Comparison of ENCODE assay signal across 8 cellular contexts in genomic region chr1:229559336-229559801, GRCh38. TPM values are rescaled to one million over a fixed set of nuclear protein-coding genes. Genes with fewer than 3 reads are reported as not detected.
DNase-seq lines count a peak whose midpoint lies in the region; TF ChIP-seq lines count a peak whose summit lies in the region.
"Not testable (repeated sequence)": the region's sequence is repeated elsewhere in the genome, so short reads cannot be mapped to it uniquely, and the experiment has no call there.

No MANE protein-coding gene starts in this region.

- H3K79me2 ChIP-seq in Loucy (ENCODE audit: insufficient read depth, low read length): peaks cover 12% of the 10 kb centered on the region; the same call in 1 of the 2 replicates

- not testable (repeated sequence) for H3K9me2 ChIP-seq in Loucy (replicated peaks; ENCODE audit: low read depth, low read length)

- not testable (repeated sequence) for H3F3A ChIP-seq in Loucy (ENCODE audit: low read depth)

- H3K36me3 ChIP-seq in Loucy (ENCODE audit: insufficient read depth, low read length); adipocyte (ENCODE audit: control insufficient read depth, insufficient read depth, low read length, severe bottlenecking); neutrophil; testis (ENCODE audit: low read depth, missing control alignments): not testable (repeated sequence)

- H3K27me3 Mint-ChIP-seq in Calu3 (ENCODE audit: unreplicated experiment): not testable (repeated sequence)

- H3K36me3 Mint-ChIP-seq in Calu3 (ENCODE audit: insufficient read depth, unreplicated experiment): peaks cover 24% of the 10 kb centered on the region

- H3K27me3 ChIP-seq in Loucy (ENCODE audit: insufficient read depth, low read length, poor library complexity, severe bottlenecking); adipocyte (replicated peaks; ENCODE audit: control insufficient read depth, insufficient read depth, low read length); neutrophil; testis: not testable (repeated sequence)

- H3K9me3 ChIP-seq in Loucy (ENCODE audit: insufficient read depth, low read depth, low read length); adipocyte (ENCODE audit: control insufficient read depth, low read length); neutrophil; testis: not testable (repeated sequence)

- peak; percentile 30 for DNase-seq in Calu3
- not testable (repeated sequence) for DNase-seq in adipocyte (ENCODE audit: low read depth); epithelial cell of prostate (ENCODE audit: low read depth, low spot score); testis
- peak; percentile 11 for DNase-seq in kidney tubule cell (ENCODE audit: low spot score)

- peaks cover 23% of the 10 kb centered on the region for H3K4me1 Mint-ChIP-seq in Calu3 (ENCODE audit: low read depth, unreplicated experiment)

- TF ChIP-seq CTCF in Calu3 (IDR thresholded peaks at IDR 0.05; ENCODE audit: unreplicated experiment); Loucy (conservative IDR thresholded peaks at IDR 0.05; ENCODE audit: low read length); VCaP (conservative IDR thresholded peaks at IDR 0.05); neutrophil (IDR thresholded peaks at IDR 0.05); testis (IDR thresholded peaks at IDR 0.05): not testable (repeated sequence)

- H3K27ac ChIP-seq in VCaP (peak overlapping the region; percentile 87), epithelial cell of prostate (peak overlapping the region; percentile 55), neutrophil (peak overlapping the region; percentile 83), testis (peak overlapping the region; percentile 73 to 91)

- H4K20me1 ChIP-seq in Loucy (ENCODE audit: insufficient read depth, low read length, poor library complexity, severe bottlenecking): not testable (repeated sequence)

- peak overlapping the region; percentile 79 for H2AFZ ChIP-seq in Loucy (ENCODE audit: low read length)

- BruUV-seq in Calu3 (replicated peaks; lab: Mats Ljungman, UMichigan): TSS peak; percentile 86

- H3K4me2 ChIP-seq in Loucy (ENCODE audit: low read depth, low read length, poor library complexity, severe bottlenecking): peak overlapping the region; percentile 68

- TF ChIP-seq POLR2A in testis (IDR thresholded peaks at IDR 0.05): not testable (repeated sequence)

- peak overlapping the region; percentile 92 for H3K4me3 Mint-ChIP-seq in Calu3 (ENCODE audit: low read depth, unreplicated experiment)

- CTCF ChIA-PET in Calu3 (lab: Charles Lee): interaction anchor here (0.6 to 1.5 kb wide), 11 partner anchors 10 to 646 kb away, joined by 3 to 10 read pairs (median 6); partner anchors contain the start of genes TAF5L and URB2

- H3K4me3 ChIP-seq in Loucy (ENCODE audit: low read length, poor library complexity, severe bottlenecking) (peak overlapping the region; percentile 73), adipocyte (ENCODE audit: low read length) (peak overlapping the region; percentile 94), neutrophil (ENCODE audit: low read depth in 1 of 2, low read length in 1 of 2) (peak overlapping the region; percentile 81 to 89), testis (peak overlapping the region; percentile 79 to 90)

- peaks cover 19% of the 10 kb centered on the region for H3K4me1 ChIP-seq in Loucy (ENCODE audit: insufficient read depth, low read length, poor library complexity, severe bottlenecking)
- H3K4me1 ChIP-seq in adipocyte (ENCODE audit: control insufficient read depth, insufficient read depth, low read length): peaks cover 29% of the 10 kb centered on the region
- H3K4me1 ChIP-seq in neutrophil (ENCODE audit: control insufficient read depth in 1 of 2, insufficient read depth in 1 of 2, low read depth in 1 of 2, low read length in 1 of 2): peaks cover 23 to 25% of the 10 kb centered on the region in 2 experiments
- H3K4me1 ChIP-seq in testis: not testable (repeated sequence)

- H3K27ac Mint-ChIP-seq in Calu3 (ENCODE audit: unreplicated experiment): peak overlapping the region; percentile 66

- intact Hi-C loops in Calu3 (cut with micrococcal nuclease; ENCODE audit: unreplicated experiment) (loop anchor here (5.0 kb wide), 1 partner anchor 68 kb away; the partner anchor contains the start of genes TAF5L and URB2), testis (cut with DNase I; ENCODE audit: low total_unique reads) (loop anchor here (5.0 kb wide), 1 partner anchor 68 kb away; the partner anchor contains the start of genes TAF5L and URB2)

- H3K9ac ChIP-seq in Loucy (ENCODE audit: low read depth, low read length, poor library complexity, severe bottlenecking): peak overlapping the region; percentile 29
- H3K9ac ChIP-seq in adipocyte (ENCODE audit: low read length): peak overlapping the region; percentile 94

- H3K9me3 Mint-ChIP-seq in Calu3 (ENCODE audit: low read depth, unreplicated experiment): not testable (repeated sequence)

- 32 to 45% methylated on average over 20 of the region's 20 CpGs for WGBS in testis, 2 donors

RNA-seq across cellular contexts. Expression of gene ABCB10, which starts 0.9 kb away (rescaled TPM):
- total RNA-seq in Calu3 (2022): 18.5 and 19.9 TPM in 2 replicates
- 10 to 100 TPM in 1 of 2 donors, 1 to 10 TPM in 1; 9.8 to 12.1 TPM for total RNA-seq in testis
- 4.9 TPM for polyA plus RNA-seq in testis (ENCODE audit: insufficient read depth, low read depth, low replicate concordance)

RNA-seq across cellular contexts. Expression of gene NUP133, which starts 51.2 kb away (rescaled TPM):
- total RNA-seq in Calu3 (2022): 45.2 and 50.9 TPM in 2 replicates
- total RNA-seq in testis: 10 to 100 TPM; 46.5 to 60.9 TPM
- 26.5 TPM for polyA plus RNA-seq in testis (ENCODE audit: insufficient read depth, low read depth, low replicate concordance)
